In genomic region chr14:93099643-93100042, GRCh38 we compare ENCODE assay signal across 1 cellular context.
TF ChIP-seq lines count a peak whose summit lies in the region.

No MANE protein-coding gene starts in this region.

TF ChIP-seq in GM23338, 12 proteins besides CTCF, POLR2A, EP300 and RAD21 (continued from another document):
- TF ChIP-seq STAT1 (IDR thresholded peaks at IDR 0.05; ENCODE audit: unreplicated experiment) = no peak
- TF ChIP-seq ZNF331 (CRISPR knock-in tag; IDR thresholded peaks at IDR 0.05; ENCODE audit: low read depth) = no peak
- TF ChIP-seq ZNF462 (CRISPR knock-in tag; IDR thresholded peaks at IDR 0.05) = no peak
- no peak for TF ChIP-seq POLR2AphosphoS5 (IDR thresholded peaks at IDR 0.05; ENCODE audit: low read depth)
- no peak for TF ChIP-seq ZNF114 (CRISPR knock-in tag; IDR thresholded peaks at IDR 0.05)
- no peak for TF ChIP-seq CREB1 (CRISPR knock-in tag; IDR thresholded peaks at IDR 0.05; ENCODE audit: low read depth)
- no peak for TF ChIP-seq EZH2phosphoT487 (IDR thresholded peaks at IDR 0.05; ENCODE audit: unreplicated experiment)
- no peak for TF ChIP-seq JUNB (IDR thresholded peaks at IDR 0.05; ENCODE audit: unreplicated experiment)
